17 cellular contexts compared by ENCODE assay signal in genomic region chr5:139873033-139873794, GRCh38.
DNase-seq lines count a peak whose midpoint lies in the region; ATAC-seq, FAIRE-seq and TF ChIP-seq lines count a peak whose summit lies in the region.
"Had no signal": no experiment of that assay in that cellular context is flagged by ENCODE, and none has a peak within 500 bp of the region (broad histone marks: within the 10 kb centered on the region; RNA-seq: fewer than 3 reads in every experiment).

No MANE protein-coding gene starts in this region.

- intact Hi-C loops in Right ventricle myocardium superior (cut with DNase I), result no loop called here
- intact Hi-C loops in left cardiac atrium (cut with DNase I), result no loop called here
- intact Hi-C loops in kidney (cut with DNase I), result no loop called here

- H3K4me1 ChIP-seq in adipocyte (ENCODE audit: control insufficient read depth, insufficient read depth, low read length) (no peaks in the 10 kb centered on the region), kidney (ENCODE audit: control insufficient read depth in 1 of 2, insufficient read depth in 1 of 2, low read depth in 1 of 2, low read length in 2 of 2) (peaks cover 0 to 3% of the 10 kb centered on the region in 2 donors)

- FAIRE-seq in kidney (lab: Jason Lieb, UNC), result no peak
- FAIRE-seq: G401.6 had no signal

- no peak for TF ChIP-seq CTCF in kidney (IDR thresholded peaks at IDR 0.05; ENCODE audit: borderline replicate concordance, extremely low read depth, insufficient read depth)

- DNase-seq in Right ventricle myocardium superior, result peak; percentile 26
- DNase-seq in left cardiac atrium, result no peak
- DNase-seq in adipocyte (ENCODE audit: low read depth), result peak; percentile 4
- DNase-seq in kidney, result peak; percentile 35
- DNase-seq in NAMALWA (ENCODE audit: low spot score), result no peak
- no peak for DNase-seq in effector CD8-positive, alpha-beta T cell (lab: John Stamatoyannopoulos, UW)
- DNase-seq: CD8-positive, alpha-beta T cell; HFFc6; Kasumi-1; MM.1S; NCI-H1105; NCI-H2171; NCI-H524 had no signal

- peaks cover 14% of the 10 kb centered on the region for H3K27me3 ChIP-seq in adipocyte (replicated peaks; ENCODE audit: control insufficient read depth, insufficient read depth, low read length)
- H3K27me3 ChIP-seq: BLaER1 had no signal

- H3K9ac ChIP-seq in adipocyte (ENCODE audit: low read length), result no peak overlapping the region
- H3K9ac ChIP-seq in kidney (ENCODE audit: low read length in 2 of 2), result no peak overlapping the region
- H3K9ac ChIP-seq: BLaER1 had no signal

- ATAC-seq in Right ventricle myocardium superior (ENCODE audit: poor library complexity), result no peak
- ATAC-seq in left cardiac atrium, result no peak
- no peak for ATAC-seq in HG03280 (IDR thresholded peaks at IDR 0.05; ENCODE audit: unreplicated experiment)
- ATAC-seq in HG03342 (IDR thresholded peaks at IDR 0.05; ENCODE audit: unreplicated experiment), result no peak
- ATAC-seq: CD8-positive, alpha-beta T cell had no signal

- no peak overlapping the region for H3K27ac ChIP-seq in kidney (ENCODE audit: low read depth in 2 of 2, low read length in 2 of 2)
- H3K27ac ChIP-seq: BLaER1 had no signal

- H3K9me3 ChIP-seq in adipocyte (ENCODE audit: control insufficient read depth, low read length) (peaks cover 4% of the 10 kb centered on the region), kidney (ENCODE audit: control insufficient read depth in 1 of 2, low read length in 2 of 2) (no peaks in the 10 kb centered on the region)

- H3K4me3 ChIP-seq in adipocyte (ENCODE audit: low read length) (no peak overlapping the region), kidney (ENCODE audit: low read length in 2 of 2) (no peak overlapping the region)
- H3K4me3 ChIP-seq: BLaER1 had no signal

- H3K36me3 ChIP-seq in adipocyte (ENCODE audit: control insufficient read depth, insufficient read depth, low read length, severe bottlenecking) (no peaks in the 10 kb centered on the region), kidney (ENCODE audit: control insufficient read depth in 1 of 2, insufficient read depth in 2 of 2, low read length in 2 of 2) (no peaks in the 10 kb centered on the region)
- H3K36me3 ChIP-seq: BLaER1 had no signal

Comparison
In these comparisons a context has a peak if more than half of its experiments do, and no peak if none do; other contexts are left out.
1. DNase-seq: peak in Right ventricle myocardium superior (single experiment), adipocyte (single experiment) and kidney (single experiment); none in left cardiac atrium (single experiment), NAMALWA (single experiment) and effector CD8-positive, alpha-beta T cell (single experiment).